28 cellular contexts compared by ENCODE assay signal in the genomic region with DNA sequence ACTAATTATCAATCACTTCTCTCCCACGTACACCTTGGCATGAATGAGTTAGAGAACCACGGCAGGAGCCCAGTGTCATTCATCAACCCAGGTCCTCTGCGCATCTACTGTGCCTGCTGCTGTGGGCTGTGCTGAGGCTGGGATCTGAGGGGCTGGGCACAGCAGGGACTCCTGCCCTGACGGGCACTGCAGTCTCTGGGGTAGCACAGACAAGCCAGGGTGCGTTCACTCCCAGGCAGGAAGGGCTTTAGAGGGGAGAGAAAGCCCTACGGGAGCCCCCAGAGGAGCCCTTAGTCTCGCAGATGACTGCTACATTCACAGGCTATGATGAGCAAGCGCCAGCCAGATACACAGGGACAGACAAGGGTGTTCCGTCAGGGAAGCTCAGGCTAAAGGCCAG.
"Had no signal": no experiment of that assay in that cellular context is flagged by ENCODE, and none has a peak within 500 bp of the region (broad histone marks: within the 10 kb centered on the region; RNA-seq: fewer than 3 reads in every experiment).

No MANE protein-coding gene starts in this region.

- H3K4me3 ChIP-seq: esophagus squamous epithelium, ovary, prostate gland, smooth muscle cell, thoracic aorta, vagina had no signal

- H3K4me1 Mint-ChIP-seq: activated T-helper 17 cell treated with anti-CD3 and anti-CD28 coated beads, Interleukin-2, amount 50 U/mL, for 72 hours had no signal

- H3K9me3 Mint-ChIP-seq: activated CD4-positive, alpha-beta memory T cell treated with anti-CD3 and anti-CD28 coated beads for 36 hours; activated CD4-positive, alpha-beta T cell treated with anti-CD3 and anti-CD28 coated beads, Interleukin-2, amount 10 ng/mL, durations not matched to agents 24 days and 14 days; activated T-cell treated with anti-CD3 and anti-CD28 coated beads, Interleukin-2, amount 50 U/mL, for 4 hours; activated T-helper 17 cell treated with anti-CD3 and anti-CD28 coated beads, Interleukin-2, amount 50 U/mL, for 72 hours; T-helper 1 cell treated with Interleukin-12 subunit alpha and Interleukin-12 subunit beta and Interleukin-4 antibody, amounts not matched to agents 30 μg/mL and 1 μg/mL, for 36 hours; type B pancreatic cell had no signal

- ATAC-seq: activated T-cell treated with anti-CD3 and anti-CD28 coated beads, Interleukin-2, amount 50 U/mL, for 4 hours; activated T-helper 17 cell treated with anti-CD3 and anti-CD28 coated beads, Interleukin-2, amount 50 U/mL, for 72 hours; left ventricle myocardium superior; stimulated activated naive B cell treated with anti-CD40 and anti-IgM and Interleukin-4, amounts not matched to agents 10 μg/mL and 1 μg/mL and 100 μg/mL, for 72 hours had no signal

- H3K27ac ChIP-seq: brain microvascular endothelial cell, esophagus squamous epithelium, neutrophil, ovary, prostate gland, thoracic aorta, vagina, WERI-Rb-1 had no signal

- H3K36me3 Mint-ChIP-seq: activated CD4-positive, alpha-beta memory T cell treated with anti-CD3 and anti-CD28 coated beads for 36 hours; type B pancreatic cell had no signal

- H3K27me3 ChIP-seq: brain microvascular endothelial cell, neutrophil, ovary, vagina had no signal

- H3K36me3 ChIP-seq: brain microvascular endothelial cell, esophagus squamous epithelium, neutrophil, ovary, prostate gland, thoracic aorta, vagina, WERI-Rb-1 had no signal

- H3K9me3 ChIP-seq: esophagus squamous epithelium, neutrophil, ovary, prostate gland, thoracic aorta, vagina had no signal

- DNase-seq: activated CD4-positive, alpha-beta memory T cell treated with anti-CD3 and anti-CD28 coated beads for 36 hours; activated CD4-positive, alpha-beta T cell treated with anti-CD3 and anti-CD28 coated beads, Interleukin-2, amount 10 ng/mL, durations not matched to agents 24 days and 14 days; activated CD4-positive, CD25-positive, alpha-beta regulatory T cell treated with anti-CD3 and anti-CD28 coated beads, Interleukin-2, amount 50 U/mL, for 72 hours; activated gamma-delta T cell treated with Interleukin-2 at 50 U/mL for 16 hours; activated naive CD4-positive, alpha-beta T cell treated with anti-CD3 and anti-CD28 coated beads, Interleukin-2, amount 50 U/mL, for 16 hours; activated T-cell treated with anti-CD3 and anti-CD28 coated beads, Interleukin-2, amount 50 U/mL, for 4 hours; amniotic stem cell; brain microvascular endothelial cell; esophagus squamous epithelium; foreskin melanocyte; left ventricle myocardium superior; mammary epithelial cell; ovary; stimulated activated CD4-positive, alpha-beta T cell treated with anti-CD3 and anti-CD28 coated beads, Interleukin-15, amount 100 ng/mL, for 24 hours; stimulated activated CD4-positive, alpha-beta T cell treated with anti-CD3 and anti-CD28 coated beads, Interleukin-2, amount 100 ng/mL, for 24 hours; stimulated activated naive B cell treated with anti-CD40 and anti-IgM and Interleukin-4, amounts not matched to agents 10 μg/mL and 1 μg/mL and 100 μg/mL, for 72 hours; SW 1271; T-helper 9 cell; WERI-Rb-1 had no signal

- H3K4me1 ChIP-seq: prostate gland had no signal

- H3K4me3 Mint-ChIP-seq: activated CD4-positive, alpha-beta memory T cell treated with anti-CD3 and anti-CD28 coated beads for 36 hours; activated CD4-positive, alpha-beta T cell treated with anti-CD3 and anti-CD28 coated beads, Interleukin-2, amount 10 ng/mL, durations not matched to agents 24 days and 14 days; activated T-cell treated with anti-CD3 and anti-CD28 coated beads, Interleukin-2, amount 50 U/mL, for 4 hours; activated T-helper 17 cell treated with anti-CD3 and anti-CD28 coated beads, Interleukin-2, amount 50 U/mL, for 72 hours; nephron; stimulated activated naive B cell treated with anti-CD40 and anti-IgM and Interleukin-4, amounts not matched to agents 10 μg/mL and 1 μg/mL and 100 μg/mL, for 72 hours; T-helper 1 cell treated with Interleukin-12 subunit alpha and Interleukin-12 subunit beta and Interleukin-4 antibody, amounts not matched to agents 30 μg/mL and 1 μg/mL, for 36 hours; type B pancreatic cell had no signal

- H3K27ac Mint-ChIP-seq: activated CD4-positive, alpha-beta memory T cell treated with anti-CD3 and anti-CD28 coated beads for 36 hours; activated CD4-positive, alpha-beta T cell treated with anti-CD3 and anti-CD28 coated beads, Interleukin-2, amount 10 ng/mL, durations not matched to agents 24 days and 14 days; activated T-helper 17 cell treated with anti-CD3 and anti-CD28 coated beads, Interleukin-2, amount 50 U/mL, for 72 hours; nephron; stimulated activated naive B cell treated with anti-CD40 and anti-IgM and Interleukin-4, amounts not matched to agents 10 μg/mL and 1 μg/mL and 100 μg/mL, for 72 hours; T-helper 1 cell treated with Interleukin-12 subunit alpha and Interleukin-12 subunit beta and Interleukin-4 antibody, amounts not matched to agents 30 μg/mL and 1 μg/mL, for 36 hours; type B pancreatic cell had no signal
